11 cellular contexts compared by ENCODE assay signal in genomic region chr3:99945328-99945995, GRCh38.
DNase-seq lines count a peak whose midpoint lies in the region; ATAC-seq and TF ChIP-seq lines count a peak whose summit lies in the region.
"Had no signal": no experiment of that assay in that cellular context is flagged by ENCODE, and none has a peak within 500 bp of the region (broad histone marks: within the 10 kb centered on the region; RNA-seq: fewer than 3 reads in every experiment).

No MANE protein-coding gene starts in this region.

- no peaks in the 10 kb centered on the region for H3K9me3 Mint-ChIP-seq in WTC11
- no peaks in the 10 kb centered on the region for H3K9me3 Mint-ChIP-seq in activated CD4-positive, alpha-beta memory T cell treated with anti-CD3 and anti-CD28 coated beads for 36 hours
- H3K9me3 Mint-ChIP-seq: activated T-helper 2 cell treated with anti-CD3 and anti-CD28 coated beads, Interferon-gamma antibody, Interleukin-2, Interleukin-4, amounts not matched to agents 10 μg/mL and 5 μg/mL and 100 μg/mL, durations not matched to agents 14 hours and 24 hours and 36 hours had no signal

- peak overlapping the region; percentile 90 to 91 for H3K27ac ChIP-seq in thoracic aorta
- H3K27ac ChIP-seq: 22Rv1 had no signal

- no peaks in the 10 kb centered on the region for H3K27me3 ChIP-seq in thoracic aorta (replicated peaks; ENCODE audit: insufficient read depth)
- H3K27me3 ChIP-seq: ovary had no signal

- no peaks in the 10 kb centered on the region for H3K9me3 ChIP-seq in thoracic aorta
- H3K9me3 ChIP-seq: ovary had no signal

- no peaks in the 10 kb centered on the region for H3K36me3 Mint-ChIP-seq in WTC11
- no peaks in the 10 kb centered on the region for H3K36me3 Mint-ChIP-seq in activated CD4-positive, alpha-beta memory T cell treated with anti-CD3 and anti-CD28 coated beads for 36 hours

- no peak overlapping the region for H3K27ac Mint-ChIP-seq in WTC11
- H3K27ac Mint-ChIP-seq in activated CD4-positive, alpha-beta memory T cell treated with anti-CD3 and anti-CD28 coated beads for 36 hours, result no peak overlapping the region
- H3K27ac Mint-ChIP-seq: activated T-helper 2 cell treated with anti-CD3 and anti-CD28 coated beads, Interferon-gamma antibody, Interleukin-2, Interleukin-4, amounts not matched to agents 10 μg/mL and 5 μg/mL and 100 μg/mL, durations not matched to agents 14 hours and 24 hours and 36 hours had no signal

- no peaks in the 10 kb centered on the region for H3K27me3 Mint-ChIP-seq in WTC11 (ENCODE audit: low read depth)
- H3K27me3 Mint-ChIP-seq in activated CD4-positive, alpha-beta memory T cell treated with anti-CD3 and anti-CD28 coated beads for 36 hours, result no peaks in the 10 kb centered on the region

- H3K4me1 Mint-ChIP-seq in WTC11, result peaks cover 35% of the 10 kb centered on the region
- no peaks in the 10 kb centered on the region for H3K4me1 Mint-ChIP-seq in activated CD4-positive, alpha-beta memory T cell treated with anti-CD3 and anti-CD28 coated beads for 36 hours (ENCODE audit: low read depth)

- no peak overlapping the region for H3K4me3 ChIP-seq in thoracic aorta
- H3K4me3 ChIP-seq: ovary had no signal

- POLR2A ChIA-PET in WTC11 (lab: Charles Lee), result no interaction called here
- POLR2A ChIA-PET in activated CD4-positive, alpha-beta memory T cell treated with anti-CD3 and anti-CD28 coated beads for 36 hours (lab: Charles Lee), result no interaction called here

- DNase-seq in NCI-H1105 treated with DMSO at 0.1 percent for 48 hours (lab: John Stamatoyannopoulos, UW), result peak; percentile 10
- no peak for DNase-seq in NCI-H1105 (lab: John Stamatoyannopoulos, UW)
- DNase-seq in WTC11 (ENCODE audit: low spot score), result no peak
- peak in 1 of 2 donors; percentile 18 for DNase-seq in left colon
- no peak for DNase-seq in thoracic aorta (ENCODE audit: low spot score)
- no peak for DNase-seq in germinal center (ENCODE audit: low spot score)
- DNase-seq in activated CD4-positive, alpha-beta memory T cell treated with anti-CD3 and anti-CD28 coated beads for 36 hours, result no peak
- DNase-seq: ovary had no signal

- TF ChIP-seq CTCF in WTC11 (IDR thresholded peaks at IDR 0.05) (no peak), thoracic aorta (IDR thresholded peaks at IDR 0.05) (no peak)

- peaks cover 39 to 78% of the 10 kb centered on the region in 2 donors for H3K4me1 ChIP-seq in thoracic aorta (ENCODE audit: control insufficient read depth in 1 of 2, low read depth in 2 of 2)

- intact Hi-C loops in left colon (cut with DNase I, micrococcal nuclease), result no loop called here
- intact Hi-C loops in activated CD4-positive, alpha-beta memory T cell treated with anti-CD3 and anti-CD28 coated beads for 36 hours (cut with micrococcal nuclease), result no loop called here

- no peak overlapping the region for H3K4me3 Mint-ChIP-seq in WTC11
- no peak overlapping the region for H3K4me3 Mint-ChIP-seq in activated CD4-positive, alpha-beta memory T cell treated with anti-CD3 and anti-CD28 coated beads for 36 hours

- peak; percentile 52 for ATAC-seq in WTC11
- ATAC-seq in left colon, result peak; percentile 71
- peak; percentile 22 for ATAC-seq in thoracic aorta (ENCODE audit: insufficient number of reproducible peaks, low FRiP score, low read depth)
- no peak for ATAC-seq in GM18517 (IDR thresholded peaks at IDR 0.05; ENCODE audit: unreplicated experiment)

- H3K36me3 ChIP-seq in thoracic aorta, result no peaks in the 10 kb centered on the region
- H3K36me3 ChIP-seq: ovary had no signal

- CTCF ChIA-PET in WTC11 (lab: Charles Lee), result interaction anchor here (0.9 kb wide), 1 partner anchor 18 kb away, joined by 4 read pairs; no protein-coding TSS in a partner anchor
- CTCF ChIA-PET in activated CD4-positive, alpha-beta memory T cell treated with anti-CD3 and anti-CD28 coated beads for 36 hours (lab: Charles Lee), result no interaction called here

TF ChIP-seq in WTC11, 78 proteins besides CTCF, POLR2A, EP300 and RAD21:
- TF ChIP-seq ATF3 (CRISPR knock-in tag; conservative IDR thresholded peaks at IDR 0.05) (no peak), CBFB (CRISPR knock-in tag; IDR thresholded peaks at IDR 0.05; ENCODE audit: low read depth) (no peak), STAT6 (CRISPR knock-in tag; conservative IDR thresholded peaks at IDR 0.05; ENCODE audit: low read depth) (no peak), ZNF512 (CRISPR knock-in tag; IDR thresholded peaks at IDR 0.05; ENCODE audit: borderline replicate concordance) (no peak), SP1 (CRISPR knock-in tag; conservative IDR thresholded peaks at IDR 0.05) (no peak), FOXJ3 (CRISPR knock-in tag; IDR thresholded peaks at IDR 0.05; ENCODE audit: borderline replicate concordance) (no peak), RELA (CRISPR knock-in tag; IDR thresholded peaks at IDR 0.05; ENCODE audit: borderline replicate concordance) (no peak)
- TF ChIP-seq, protein P1, sequence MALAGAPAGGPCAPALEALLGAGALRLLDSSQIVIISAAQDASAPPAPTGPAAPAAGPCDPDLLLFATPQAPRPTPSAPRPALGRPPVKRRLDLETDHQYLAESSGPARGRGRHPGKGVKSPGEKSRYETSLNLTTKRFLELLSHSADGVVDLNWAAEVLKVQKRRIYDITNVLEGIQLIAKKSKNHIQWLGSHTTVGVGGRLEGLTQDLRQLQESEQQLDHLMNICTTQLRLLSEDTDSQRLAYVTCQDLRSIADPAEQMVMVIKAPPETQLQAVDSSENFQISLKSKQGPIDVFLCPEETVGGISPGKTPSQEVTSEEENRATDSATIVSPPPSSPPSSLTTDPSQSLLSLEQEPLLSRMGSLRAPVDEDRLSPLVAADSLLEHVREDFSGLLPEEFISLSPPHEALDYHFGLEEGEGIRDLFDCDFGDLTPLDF (CRISPR knock-in tag; IDR thresholded peaks at IDR 0.05), result no peak
- TF ChIP-seq, protein P2, sequence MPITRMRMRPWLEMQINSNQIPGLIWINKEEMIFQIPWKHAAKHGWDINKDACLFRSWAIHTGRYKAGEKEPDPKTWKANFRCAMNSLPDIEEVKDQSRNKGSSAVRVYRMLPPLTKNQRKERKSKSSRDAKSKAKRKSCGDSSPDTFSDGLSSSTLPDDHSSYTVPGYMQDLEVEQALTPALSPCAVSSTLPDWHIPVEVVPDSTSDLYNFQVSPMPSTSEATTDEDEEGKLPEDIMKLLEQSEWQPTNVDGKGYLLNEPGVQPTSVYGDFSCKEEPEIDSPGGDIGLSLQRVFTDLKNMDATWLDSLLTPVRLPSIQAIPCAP (CRISPR knock-in tag; IDR thresholded peaks at IDR 0.05), result no peak
